Comparison of ENCODE assay signal across 15 cellular contexts in the genomic region with DNA sequence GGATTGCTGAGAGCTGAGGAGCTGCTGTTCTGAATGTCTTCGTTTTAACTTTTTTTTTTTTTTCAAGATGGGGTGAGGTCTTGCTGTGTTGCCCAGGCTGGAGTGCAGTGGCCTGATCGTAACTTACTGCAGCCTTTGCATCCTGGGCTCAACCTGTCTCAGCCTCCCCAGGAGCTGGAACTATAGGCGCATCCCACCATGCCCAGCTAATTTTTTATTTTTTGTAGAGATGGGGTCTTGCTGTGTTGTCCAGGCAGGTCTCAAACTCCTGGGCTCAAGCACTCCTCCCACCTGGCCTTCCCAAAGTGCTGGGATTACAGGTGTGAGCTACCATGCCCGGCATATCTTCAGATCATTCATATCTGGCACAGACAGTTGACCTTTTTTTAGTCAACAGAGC. TPM values are rescaled to one million over a fixed set of nuclear protein-coding genes. Genes with fewer than 3 reads are reported as not detected.
DNase-seq lines count a peak whose midpoint lies in the region; ATAC-seq and TF ChIP-seq lines count a peak whose summit lies in the region.
"Had no signal": no experiment of that assay in that cellular context is flagged by ENCODE, and none has a peak within 500 bp of the region (broad histone marks: within the 10 kb centered on the region; RNA-seq: fewer than 3 reads in every experiment).

No MANE protein-coding gene starts in this region.

- H3K27me3 ChIP-seq in cardiac muscle cell (no peaks in the 10 kb centered on the region), dorsolateral prefrontal cortex (no peaks in the 10 kb centered on the region), muscle layer of colon (ENCODE audit: control insufficient read depth in 1 of 2, insufficient read depth in 2 of 2, low read length in 2 of 2) (no peaks in the 10 kb centered on the region)
- H3K27me3 ChIP-seq: testis had no signal

- H3K4me3 ChIP-seq in cardiac muscle cell, result no peak overlapping the region
- peak overlapping the region in 4 of 59 donors; percentile 1 to 20 (median 8) for H3K4me3 ChIP-seq in dorsolateral prefrontal cortex
- H3K4me3 ChIP-seq in muscle layer of colon (ENCODE audit: low read depth in 1 of 2, low read length in 2 of 2), result no peak overlapping the region
- H3K4me3 ChIP-seq: testis had no signal

- DNase-seq in cardiac muscle cell (ENCODE audit: low read depth in 1 of 2, low spot score in 1 of 2) (no peak), Right ventricle myocardium inferior (ENCODE audit: missing footprints) (no peak), dorsolateral prefrontal cortex (no peak), type B pancreatic cell (ENCODE audit: extremely low spot score, unreplicated experiment) (no peak), GM10248 (ENCODE audit: extremely low spot score) (no peak), NCI-H748 (lab: John Stamatoyannopoulos, UW; ENCODE audit: unreplicated experiment) (no peak)
- DNase-seq: activated CD4-positive, alpha-beta T cell treated with anti-CD3 and anti-CD28 coated beads, Interleukin-2, amount 50 U/mL, for 1 hour; activated effector memory CD4-positive, alpha-beta T cell treated with anti-CD3 and anti-CD28 coated beads, Interleukin-2, amount 50 U/mL, for 16 hours; DMS79 treated with DMSO at 0.1 percent for 48 hours; Karpas-422; NCI-H2081 treated with DMSO at 0.1 percent for 48 hours; testis had no signal

- H3K4me3 Mint-ChIP-seq in type B pancreatic cell, result no peak overlapping the region

- POLR2A ChIA-PET in GM10248 (lab: Yijun Ruan, JAX), result interaction anchor here (0.6 kb wide), 1 partner anchor 46 kb away, joined by 3 read pairs; no protein-coding TSS in a partner anchor

- peak overlapping the region; percentile 79 for H3K27ac ChIP-seq in cardiac muscle cell
- peak overlapping the region in 44 of 59 donors; percentile 1 to 82 (median 57) for H3K27ac ChIP-seq in dorsolateral prefrontal cortex
- peak overlapping the region; percentile 57 for H3K27ac ChIP-seq in muscle layer of colon (ENCODE audit: low read depth, low read length)
- H3K27ac ChIP-seq: parathyroid adenoma, testis had no signal

- no peak overlapping the region for H3K9ac ChIP-seq in muscle layer of colon (ENCODE audit: low read length)
- H3K9ac ChIP-seq: parathyroid adenoma had no signal

- no peaks in the 10 kb centered on the region for H3K27me3 Mint-ChIP-seq in type B pancreatic cell

- H3K36me3 ChIP-seq in cardiac muscle cell (no peaks in the 10 kb centered on the region), muscle layer of colon (ENCODE audit: insufficient read depth, low read length) (no peaks in the 10 kb centered on the region)

- no peaks in the 10 kb centered on the region for H3K9me3 ChIP-seq in cardiac muscle cell (ENCODE audit: low read depth)
- H3K9me3 ChIP-seq in muscle layer of colon (ENCODE audit: low read length), result no peaks in the 10 kb centered on the region
- H3K9me3 ChIP-seq: testis had no signal

- CTCF ChIA-PET in GM10248 (lab: Yijun Ruan, JAX), result interaction anchor here (1.1 to 2.6 kb wide), 4 partner anchors 10 to 80 kb away, joined by 3 to 8 read pairs (median 6); no protein-coding TSS in a partner anchor

- TF ChIP-seq CTCF in cardiac muscle cell (IDR thresholded peaks at IDR 0.05; ENCODE audit: low read depth, low read length) (no peak), dorsolateral prefrontal cortex (IDR thresholded peaks at IDR 0.05 in 54 of 56, conservative IDR thresholded peaks at IDR 0.05 in 2 of 56; ENCODE audit: low read depth in 1 of 56, partially characterized antibody in 56 of 56) (no peak), type B pancreatic cell (conservative IDR thresholded peaks at IDR 0.05) (no peak), GM10248 (IDR thresholded peaks at IDR 0.05; ENCODE audit: control extremely low read depth, extremely low read depth, low read depth, missing control alignments) (no peak)

- H3K4me1 ChIP-seq in cardiac muscle cell (ENCODE audit: low read depth), result peaks cover 36% of the 10 kb centered on the region
- H3K4me1 ChIP-seq in muscle layer of colon (ENCODE audit: insufficient read depth, low read length), result peaks cover 64% of the 10 kb centered on the region
- H3K4me1 ChIP-seq: parathyroid adenoma had no signal

- ATAC-seq in Right ventricle myocardium inferior (no peak), HG02588 (IDR thresholded peaks at IDR 0.05; ENCODE audit: unreplicated experiment) (no peak)

- peak overlapping the region; percentile 51 for H3K27ac Mint-ChIP-seq in type B pancreatic cell

- peaks cover 50% of the 10 kb centered on the region for H3K4me1 Mint-ChIP-seq in type B pancreatic cell (ENCODE audit: unreplicated experiment)

- H3K9me3 Mint-ChIP-seq in type B pancreatic cell, result no peaks in the 10 kb centered on the region

- no peaks in the 10 kb centered on the region for H3K36me3 Mint-ChIP-seq in type B pancreatic cell

- intact Hi-C loops in Right ventricle myocardium inferior (cut with DNase I) (no loop called here), dorsolateral prefrontal cortex (cut with DNase I) (no loop called here)

RNA-seq across cellular contexts. Expression of a gene that starts 46.5 kb away (rescaled TPM):
- total RNA-seq in cardiac muscle cell (74.3 and 104 TPM in 2 replicates), Right ventricle myocardium inferior (56.9 TPM), dorsolateral prefrontal cortex (100 to 1,000 TPM; 171 to 414 (median 292) TPM), type B pancreatic cell (ENCODE audit: low replicate concordance) (61.9 and 145 TPM in 2 replicates)
- polyA plus RNA-seq in cardiac muscle cell, result 15.5 and 22.0 TPM in 2 replicates
